In the genomic region with DNA sequence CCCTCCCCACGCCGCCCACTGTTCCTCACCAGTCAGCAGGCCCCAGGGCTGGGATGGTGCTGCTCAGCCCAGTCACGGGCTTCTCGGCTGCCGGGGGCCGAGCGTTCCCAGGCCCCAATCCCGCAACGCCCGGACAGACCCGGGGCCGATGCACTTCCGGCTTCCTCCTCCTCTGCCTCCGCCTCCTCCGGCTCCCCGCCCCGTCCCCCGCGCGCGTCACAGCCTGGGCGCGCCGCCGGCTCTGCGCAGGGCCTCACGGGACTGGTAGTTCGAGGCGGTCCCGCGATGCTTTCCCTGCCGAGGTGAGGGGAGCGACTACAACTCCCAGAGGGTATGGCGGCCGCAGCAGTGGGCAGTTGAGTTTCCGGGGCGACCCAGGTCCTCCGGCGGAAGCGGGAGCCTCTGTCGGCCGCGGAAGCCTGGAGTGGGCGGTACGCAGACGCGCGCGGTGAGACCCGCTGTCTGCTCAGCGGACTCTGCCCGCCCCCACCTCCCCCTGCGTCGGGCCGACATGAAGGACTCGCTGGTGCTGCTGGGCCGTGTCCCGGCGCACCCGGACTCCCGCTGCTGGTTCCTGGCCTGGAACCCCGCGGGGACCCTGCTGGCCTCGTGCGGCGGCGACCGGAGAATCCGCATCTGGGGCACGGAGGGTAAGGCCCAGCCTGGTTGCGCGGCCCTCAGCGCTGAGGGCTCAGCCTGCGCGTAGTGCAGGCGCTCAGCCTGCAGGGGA, we compare ENCODE assay signal across 1 cellular context.
A peak's percentile ranks its signal among the peaks of the same experiment; 100 is the strongest.
TF ChIP-seq lines count a peak whose summit lies in the region.

A gene (plus strand): TSS at position 386 of the 730 bp plus-strand sequence. CDS start 126 bp downstream, at position 512.
A gene with protein sequence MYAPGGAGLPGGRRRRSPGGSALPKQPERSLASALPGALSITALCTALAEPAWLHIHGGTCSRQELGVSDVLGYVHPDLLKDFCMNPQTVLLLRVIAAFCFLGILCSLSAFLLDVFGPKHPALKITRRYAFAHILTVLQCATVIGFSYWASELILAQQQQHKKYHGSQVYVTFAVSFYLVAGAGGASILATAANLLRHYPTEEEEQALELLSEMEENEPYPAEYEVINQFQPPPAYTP (minus strand): TSS at position 158 of the 730 bp plus-strand sequence. CDS start 616 bp downstream, outside the sequence.

TF ChIP-seq in K562, 482 proteins besides CTCF, POLR2A, EP300 and RAD21 (continued from another document and continues in another):
- TF ChIP-seq, protein P1, sequence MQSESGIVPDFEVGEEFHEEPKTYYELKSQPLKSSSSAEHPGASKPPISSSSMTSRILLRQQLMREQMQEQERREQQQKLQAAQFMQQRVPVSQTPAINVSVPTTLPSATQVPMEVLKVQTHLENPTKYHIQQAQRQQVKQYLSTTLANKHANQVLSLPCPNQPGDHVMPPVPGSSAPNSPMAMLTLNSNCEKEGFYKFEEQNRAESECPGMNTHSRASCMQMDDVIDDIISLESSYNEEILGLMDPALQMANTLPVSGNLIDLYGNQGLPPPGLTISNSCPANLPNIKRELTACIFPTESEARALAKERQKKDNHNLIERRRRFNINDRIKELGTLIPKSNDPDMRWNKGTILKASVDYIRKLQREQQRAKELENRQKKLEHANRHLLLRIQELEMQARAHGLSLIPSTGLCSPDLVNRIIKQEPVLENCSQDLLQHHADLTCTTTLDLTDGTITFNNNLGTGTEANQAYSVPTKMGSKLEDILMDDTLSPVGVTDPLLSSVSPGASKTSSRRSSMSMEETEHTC (IDR thresholded peaks at IDR 0.05): peak; percentile 56; the same call in 1 of the 2 replicates
- TF ChIP-seq MCM2 (IDR thresholded peaks at IDR 0.05; ENCODE audit: low read depth) (no peak), SUPT5H (IDR thresholded peaks at IDR 0.05) (peak; percentile 86), GABPB1 (CRISPR knock-in tag; IDR thresholded peaks at IDR 0.05) (peak; percentile 96), ZNF175 (CRISPR knock-in tag; IDR thresholded peaks at IDR 0.05; ENCODE audit: low read depth) (no peak), TOE1 (IDR thresholded peaks at IDR 0.05; ENCODE audit: borderline replicate concordance) (no peak; the same call in 1 of the 2 replicates), TOE1 (CRISPR knock-in tag; IDR thresholded peaks at IDR 0.05; ENCODE audit: borderline replicate concordance, low read depth) (no peak), TRIM24 (IDR thresholded peaks at IDR 0.05) (peak in 1 of 2 experiments; percentile 40; a peak in 1 of 4 replicates), MAZ (CRISPR knock-in tag; conservative IDR thresholded peaks at IDR 0.05 in 1 of 2, IDR thresholded peaks at IDR 0.05 in 1 of 2) (peak; percentile 90 to 95), POLR2G (IDR thresholded peaks at IDR 0.05; ENCODE audit: low read depth, low read length) (peak; percentile 93), ZNF184 (CRISPR knock-in tag; IDR thresholded peaks at IDR 0.05) (no peak), TCF7L2 (IDR thresholded peaks at IDR 0.05; ENCODE audit: low read depth, low read length) (no peak), SETDB1 (IDR thresholded peaks at IDR 0.05; ENCODE audit: low read length) (no peak), EP400 (IDR thresholded peaks at IDR 0.05) (peak; percentile 94), ILK (tag; IDR thresholded peaks at IDR 0.05; ENCODE audit: borderline replicate concordance, low read depth) (no peak), PCBP1 (IDR thresholded peaks at IDR 0.05; ENCODE audit: low read depth, low read length, poor library complexity, severe bottlenecking) (peak; percentile 63), PHB (CRISPR knock-in tag; IDR thresholded peaks at IDR 0.05) (no peak), ATF1 (CRISPR knock-in tag; IDR thresholded peaks at IDR 0.05) (no peak; the same call in 1 of the 2 replicates), ATF1 (tag; IDR thresholded peaks at IDR 0.05) (peak; percentile 97), KLF13 (tag; IDR thresholded peaks at IDR 0.05; ENCODE audit: borderline replicate concordance, low read depth) (peak; percentile 82; the same call in 1 of the 2 replicates), CCNT2 (IDR thresholded peaks at IDR 0.05; ENCODE audit: borderline replicate concordance, extremely low read depth, insufficient read length, low read depth, low read length) (peak; percentile 47), LEF1 (IDR thresholded peaks at IDR 0.05) (no peak), HNRNPK (IDR thresholded peaks at IDR 0.05; ENCODE audit: low read depth, low read length, poor library complexity, severe bottlenecking) (peak; percentile 11), ESRRA (IDR thresholded peaks at IDR 0.05; ENCODE audit: borderline replicate concordance, low read depth) (peak; percentile 80), GATAD2B (IDR thresholded peaks at IDR 0.05; ENCODE audit: borderline replicate concordance) (no peak), HNRNPLL (IDR thresholded peaks at IDR 0.05; ENCODE audit: low read depth, low read length, poor library complexity, severe bottlenecking) (peak; percentile 87), BMI1 (IDR thresholded peaks at IDR 0.05; ENCODE audit: low read length) (no peak), PRMT5 (CRISPR knock-in tag; IDR thresholded peaks at IDR 0.05) (no peak), SPI1 (IDR thresholded peaks at IDR 0.05; ENCODE audit: borderline replicate concordance, low read depth, low read length) (peak; percentile 24; the same call in 1 of the 2 replicates), KLF1 (tag; IDR thresholded peaks at IDR 0.05) (peak; percentile 56; the same call in 1 of the 2 replicates)
- TF ChIP-seq, protein P2, sequence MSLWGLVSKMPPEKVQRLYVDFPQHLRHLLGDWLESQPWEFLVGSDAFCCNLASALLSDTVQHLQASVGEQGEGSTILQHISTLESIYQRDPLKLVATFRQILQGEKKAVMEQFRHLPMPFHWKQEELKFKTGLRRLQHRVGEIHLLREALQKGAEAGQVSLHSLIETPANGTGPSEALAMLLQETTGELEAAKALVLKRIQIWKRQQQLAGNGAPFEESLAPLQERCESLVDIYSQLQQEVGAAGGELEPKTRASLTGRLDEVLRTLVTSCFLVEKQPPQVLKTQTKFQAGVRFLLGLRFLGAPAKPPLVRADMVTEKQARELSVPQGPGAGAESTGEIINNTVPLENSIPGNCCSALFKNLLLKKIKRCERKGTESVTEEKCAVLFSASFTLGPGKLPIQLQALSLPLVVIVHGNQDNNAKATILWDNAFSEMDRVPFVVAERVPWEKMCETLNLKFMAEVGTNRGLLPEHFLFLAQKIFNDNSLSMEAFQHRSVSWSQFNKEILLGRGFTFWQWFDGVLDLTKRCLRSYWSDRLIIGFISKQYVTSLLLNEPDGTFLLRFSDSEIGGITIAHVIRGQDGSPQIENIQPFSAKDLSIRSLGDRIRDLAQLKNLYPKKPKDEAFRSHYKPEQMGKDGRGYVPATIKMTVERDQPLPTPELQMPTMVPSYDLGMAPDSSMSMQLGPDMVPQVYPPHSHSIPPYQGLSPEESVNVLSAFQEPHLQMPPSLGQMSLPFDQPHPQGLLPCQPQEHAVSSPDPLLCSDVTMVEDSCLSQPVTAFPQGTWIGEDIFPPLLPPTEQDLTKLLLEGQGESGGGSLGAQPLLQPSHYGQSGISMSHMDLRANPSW (CRISPR knock-in tag; IDR thresholded peaks at IDR 0.05): no peak
- TF ChIP-seq, protein P3, sequence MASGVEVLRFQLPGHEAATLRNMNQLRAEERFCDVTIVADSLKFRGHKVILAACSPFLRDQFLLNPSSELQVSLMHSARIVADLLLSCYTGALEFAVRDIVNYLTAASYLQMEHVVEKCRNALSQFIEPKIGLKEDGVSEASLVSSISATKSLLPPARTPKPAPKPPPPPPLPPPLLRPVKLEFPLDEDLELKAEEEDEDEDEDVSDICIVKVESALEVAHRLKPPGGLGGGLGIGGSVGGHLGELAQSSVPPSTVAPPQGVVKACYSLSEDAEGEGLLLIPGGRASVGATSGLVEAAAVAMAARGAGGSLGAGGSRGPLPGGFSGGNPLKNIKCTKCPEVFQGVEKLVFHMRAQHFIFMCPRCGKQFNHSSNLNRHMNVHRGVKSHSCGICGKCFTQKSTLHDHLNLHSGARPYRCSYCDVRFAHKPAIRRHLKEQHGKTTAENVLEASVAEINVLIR (CRISPR knock-in tag; IDR thresholded peaks at IDR 0.05): peak; percentile 90
- TF ChIP-seq, protein P4, sequence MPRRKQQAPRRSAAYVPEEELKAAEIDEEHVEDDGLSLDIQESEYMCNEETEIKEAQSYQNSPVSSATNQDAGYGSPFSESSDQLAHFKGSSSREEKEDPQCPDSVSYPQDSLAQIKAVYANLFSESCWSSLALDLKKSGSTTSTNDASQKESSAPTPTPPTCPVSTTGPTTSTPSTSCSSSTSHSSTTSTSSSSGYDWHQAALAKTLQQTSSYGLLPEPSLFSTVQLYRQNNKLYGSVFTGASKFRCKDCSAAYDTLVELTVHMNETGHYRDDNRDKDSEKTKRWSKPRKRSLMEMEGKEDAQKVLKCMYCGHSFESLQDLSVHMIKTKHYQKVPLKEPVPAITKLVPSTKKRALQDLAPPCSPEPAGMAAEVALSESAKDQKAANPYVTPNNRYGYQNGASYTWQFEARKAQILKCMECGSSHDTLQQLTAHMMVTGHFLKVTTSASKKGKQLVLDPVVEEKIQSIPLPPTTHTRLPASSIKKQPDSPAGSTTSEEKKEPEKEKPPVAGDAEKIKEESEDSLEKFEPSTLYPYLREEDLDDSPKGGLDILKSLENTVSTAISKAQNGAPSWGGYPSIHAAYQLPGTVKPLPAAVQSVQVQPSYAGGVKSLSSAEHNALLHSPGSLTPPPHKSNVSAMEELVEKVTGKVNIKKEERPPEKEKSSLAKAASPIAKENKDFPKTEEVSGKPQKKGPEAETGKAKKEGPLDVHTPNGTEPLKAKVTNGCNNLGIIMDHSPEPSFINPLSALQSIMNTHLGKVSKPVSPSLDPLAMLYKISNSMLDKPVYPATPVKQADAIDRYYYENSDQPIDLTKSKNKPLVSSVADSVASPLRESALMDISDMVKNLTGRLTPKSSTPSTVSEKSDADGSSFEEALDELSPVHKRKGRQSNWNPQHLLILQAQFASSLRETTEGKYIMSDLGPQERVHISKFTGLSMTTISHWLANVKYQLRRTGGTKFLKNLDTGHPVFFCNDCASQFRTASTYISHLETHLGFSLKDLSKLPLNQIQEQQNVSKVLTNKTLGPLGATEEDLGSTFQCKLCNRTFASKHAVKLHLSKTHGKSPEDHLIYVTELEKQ (CRISPR knock-in tag; IDR thresholded peaks at IDR 0.05): no peak
- TF ChIP-seq, protein P5, sequence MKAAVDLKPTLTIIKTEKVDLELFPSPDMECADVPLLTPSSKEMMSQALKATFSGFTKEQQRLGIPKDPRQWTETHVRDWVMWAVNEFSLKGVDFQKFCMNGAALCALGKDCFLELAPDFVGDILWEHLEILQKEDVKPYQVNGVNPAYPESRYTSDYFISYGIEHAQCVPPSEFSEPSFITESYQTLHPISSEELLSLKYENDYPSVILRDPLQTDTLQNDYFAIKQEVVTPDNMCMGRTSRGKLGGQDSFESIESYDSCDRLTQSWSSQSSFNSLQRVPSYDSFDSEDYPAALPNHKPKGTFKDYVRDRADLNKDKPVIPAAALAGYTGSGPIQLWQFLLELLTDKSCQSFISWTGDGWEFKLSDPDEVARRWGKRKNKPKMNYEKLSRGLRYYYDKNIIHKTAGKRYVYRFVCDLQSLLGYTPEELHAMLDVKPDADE (conservative IDR thresholded peaks at IDR 0.05; ENCODE audit: control insufficient read depth, low read depth, low read length): peak; percentile 90
- TF ChIP-seq, protein P6, sequence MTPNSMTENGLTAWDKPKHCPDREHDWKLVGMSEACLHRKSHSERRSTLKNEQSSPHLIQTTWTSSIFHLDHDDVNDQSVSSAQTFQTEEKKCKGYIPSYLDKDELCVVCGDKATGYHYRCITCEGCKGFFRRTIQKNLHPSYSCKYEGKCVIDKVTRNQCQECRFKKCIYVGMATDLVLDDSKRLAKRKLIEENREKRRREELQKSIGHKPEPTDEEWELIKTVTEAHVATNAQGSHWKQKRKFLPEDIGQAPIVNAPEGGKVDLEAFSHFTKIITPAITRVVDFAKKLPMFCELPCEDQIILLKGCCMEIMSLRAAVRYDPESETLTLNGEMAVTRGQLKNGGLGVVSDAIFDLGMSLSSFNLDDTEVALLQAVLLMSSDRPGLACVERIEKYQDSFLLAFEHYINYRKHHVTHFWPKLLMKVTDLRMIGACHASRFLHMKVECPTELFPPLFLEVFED (CRISPR knock-in tag; conservative IDR thresholded peaks at IDR 0.05): no peak
- TF ChIP-seq, protein P7, sequence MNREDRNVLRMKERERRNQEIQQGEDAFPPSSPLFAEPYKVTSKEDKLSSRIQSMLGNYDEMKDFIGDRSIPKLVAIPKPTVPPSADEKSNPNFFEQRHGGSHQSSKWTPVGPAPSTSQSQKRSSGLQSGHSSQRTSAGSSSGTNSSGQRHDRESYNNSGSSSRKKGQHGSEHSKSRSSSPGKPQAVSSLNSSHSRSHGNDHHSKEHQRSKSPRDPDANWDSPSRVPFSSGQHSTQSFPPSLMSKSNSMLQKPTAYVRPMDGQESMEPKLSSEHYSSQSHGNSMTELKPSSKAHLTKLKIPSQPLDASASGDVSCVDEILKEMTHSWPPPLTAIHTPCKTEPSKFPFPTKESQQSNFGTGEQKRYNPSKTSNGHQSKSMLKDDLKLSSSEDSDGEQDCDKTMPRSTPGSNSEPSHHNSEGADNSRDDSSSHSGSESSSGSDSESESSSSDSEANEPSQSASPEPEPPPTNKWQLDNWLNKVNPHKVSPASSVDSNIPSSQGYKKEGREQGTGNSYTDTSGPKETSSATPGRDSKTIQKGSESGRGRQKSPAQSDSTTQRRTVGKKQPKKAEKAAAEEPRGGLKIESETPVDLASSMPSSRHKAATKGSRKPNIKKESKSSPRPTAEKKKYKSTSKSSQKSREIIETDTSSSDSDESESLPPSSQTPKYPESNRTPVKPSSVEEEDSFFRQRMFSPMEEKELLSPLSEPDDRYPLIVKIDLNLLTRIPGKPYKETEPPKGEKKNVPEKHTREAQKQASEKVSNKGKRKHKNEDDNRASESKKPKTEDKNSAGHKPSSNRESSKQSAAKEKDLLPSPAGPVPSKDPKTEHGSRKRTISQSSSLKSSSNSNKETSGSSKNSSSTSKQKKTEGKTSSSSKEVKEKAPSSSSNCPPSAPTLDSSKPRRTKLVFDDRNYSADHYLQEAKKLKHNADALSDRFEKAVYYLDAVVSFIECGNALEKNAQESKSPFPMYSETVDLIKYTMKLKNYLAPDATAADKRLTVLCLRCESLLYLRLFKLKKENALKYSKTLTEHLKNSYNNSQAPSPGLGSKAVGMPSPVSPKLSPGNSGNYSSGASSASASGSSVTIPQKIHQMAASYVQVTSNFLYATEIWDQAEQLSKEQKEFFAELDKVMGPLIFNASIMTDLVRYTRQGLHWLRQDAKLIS (CRISPR knock-in tag; IDR thresholded peaks at IDR 0.05): peak; percentile 50; the same call in 1 of the 2 replicates
- TF ChIP-seq, protein P8, sequence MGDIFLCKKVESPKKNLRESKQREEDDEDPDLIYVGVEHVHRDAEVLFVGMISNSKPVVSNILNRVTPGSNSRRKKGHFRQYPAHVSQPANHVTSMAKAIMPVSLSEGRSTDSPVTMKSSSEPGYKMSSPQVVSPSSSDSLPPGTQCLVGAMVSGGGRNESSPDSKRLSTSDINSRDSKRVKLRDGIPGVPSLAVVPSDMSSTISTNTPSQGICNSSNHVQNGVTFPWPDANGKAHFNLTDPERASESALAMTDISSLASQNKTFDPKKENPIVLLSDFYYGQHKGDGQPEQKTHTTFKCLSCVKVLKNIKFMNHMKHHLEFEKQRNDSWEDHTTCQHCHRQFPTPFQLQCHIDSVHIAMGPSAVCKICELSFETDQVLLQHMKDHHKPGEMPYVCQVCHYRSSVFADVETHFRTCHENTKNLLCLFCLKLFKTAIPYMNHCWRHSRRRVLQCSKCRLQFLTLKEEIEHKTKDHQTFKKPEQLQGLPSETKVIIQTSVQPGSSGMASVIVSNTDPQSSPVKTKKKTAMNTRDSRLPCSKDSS (IDR thresholded peaks at IDR 0.05; ENCODE audit: low read depth, partially characterized antibody): no peak
- TF ChIP-seq, protein P9, sequence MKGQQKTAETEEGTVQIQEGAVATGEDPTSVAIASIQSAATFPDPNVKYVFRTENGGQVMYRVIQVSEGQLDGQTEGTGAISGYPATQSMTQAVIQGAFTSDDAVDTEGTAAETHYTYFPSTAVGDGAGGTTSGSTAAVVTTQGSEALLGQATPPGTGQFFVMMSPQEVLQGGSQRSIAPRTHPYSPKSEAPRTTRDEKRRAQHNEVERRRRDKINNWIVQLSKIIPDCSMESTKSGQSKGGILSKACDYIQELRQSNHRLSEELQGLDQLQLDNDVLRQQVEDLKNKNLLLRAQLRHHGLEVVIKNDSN (CRISPR knock-in tag; IDR thresholded peaks at IDR 0.05): peak; percentile 61; the same call in 1 of the 2 replicates
